Comparison of ENCODE assay signal across 8 cellular contexts in the genomic region with DNA sequence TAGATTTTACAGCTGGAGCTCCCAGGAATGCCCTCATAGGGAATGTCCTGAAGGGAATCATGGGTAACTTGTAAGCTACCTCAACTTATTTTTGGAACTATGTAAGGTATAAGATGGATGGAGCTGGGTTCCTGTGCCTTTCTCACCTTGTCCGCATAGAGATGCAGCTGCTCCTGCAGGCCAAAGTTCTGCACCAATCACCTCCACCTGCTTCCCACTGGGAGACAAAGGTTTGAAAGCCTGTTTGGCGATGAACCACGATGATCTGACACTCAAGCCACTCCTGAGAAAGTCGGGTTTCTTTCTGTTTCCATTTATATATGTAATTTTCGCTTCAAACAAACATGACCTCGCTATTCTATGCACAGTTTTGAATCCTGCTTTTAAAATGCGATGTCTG. TPM values are rescaled to one million over a fixed set of nuclear protein-coding genes. Genes with fewer than 3 reads are reported as not detected.
A peak's percentile ranks its signal among the peaks of the same experiment; 100 is the strongest.
DNase-seq lines count a peak whose midpoint lies in the region; ATAC-seq and TF ChIP-seq lines count a peak whose summit lies in the region.

No MANE protein-coding gene starts in this region.

- intact Hi-C loops in lower lobe of right lung (cut with DNase I): no loop called here
- intact Hi-C loops in aorta (cut with DNase I): no loop called here

- DNase-seq in astrocyte of the spinal cord (ENCODE audit: low read depth, low spot score) (no peak), lower lobe of right lung (no peak), aorta (no peak), HUDEP-2 (lab: John Stamatoyannopoulos, UW; ENCODE audit: unreplicated experiment in 76 of 76) (no peak)
- no peak for DNase-seq in activated CD4-positive, alpha-beta T cell treated with anti-CD3 and anti-CD28 coated beads, Interleukin-2, amount 50 U/mL, for 4 hours
- no peak for DNase-seq in stimulated activated CD4-positive, alpha-beta T cell treated with anti-CD3 and anti-CD28 coated beads, Interleukin-4, amount 100 ng/mL, for 24 hours

- H3K9me3 ChIP-seq in Loucy (ENCODE audit: insufficient read depth, low read depth, low read length) (no peaks in the 10 kb centered on the region), lower lobe of right lung (no peaks in the 10 kb centered on the region), aorta (ENCODE audit: control insufficient read depth, low read length) (no peaks in the 10 kb centered on the region)

- H3K27ac ChIP-seq in lower lobe of right lung (peak overlapping the region; percentile 73), aorta (ENCODE audit: low read depth in 1 of 2, low read length in 2 of 2) (peak overlapping the region; percentile 38 to 78)

- no peaks in the 10 kb centered on the region for H3K36me3 ChIP-seq in Loucy (ENCODE audit: insufficient read depth, low read length)
- no peaks in the 10 kb centered on the region for H3K36me3 ChIP-seq in lower lobe of right lung
- H3K36me3 ChIP-seq in aorta (ENCODE audit: control insufficient read depth in 1 of 2, insufficient read depth in 2 of 2, low read length in 1 of 2): no peaks in the 10 kb centered on the region

- H3K9me2 ChIP-seq in Loucy (replicated peaks; ENCODE audit: low read depth, low read length): no peaks in the 10 kb centered on the region

- TF ChIP-seq CTCF in Loucy (conservative IDR thresholded peaks at IDR 0.05; ENCODE audit: low read length) (no peak), astrocyte of the spinal cord (IDR thresholded peaks at IDR 0.05; ENCODE audit: low read depth, low read length) (no peak), lower lobe of right lung (IDR thresholded peaks at IDR 0.05) (no peak)

- 7 to 10% methylated on average over 7 of the region's 7 CpGs for WGBS in aorta, 2 donors

- in situ Hi-C loops in astrocyte of the spinal cord (cut with HindIII; ENCODE audit: low sequenced_read_pairs): no loop called here

- H3K27me3 ChIP-seq in Loucy (ENCODE audit: insufficient read depth, low read length, poor library complexity, severe bottlenecking) (no peaks in the 10 kb centered on the region), lower lobe of right lung (ENCODE audit: low read depth) (no peaks in the 10 kb centered on the region), aorta (ENCODE audit: control insufficient read depth in 1 of 2, insufficient read depth in 2 of 2, low read length in 1 of 2) (no peaks in the 10 kb centered on the region)

- H3K4me1 ChIP-seq in Loucy (ENCODE audit: insufficient read depth, low read length, poor library complexity, severe bottlenecking) (peaks cover 40% of the 10 kb centered on the region), lower lobe of right lung (peaks cover 15% of the 10 kb centered on the region), aorta (ENCODE audit: control insufficient read depth in 1 of 2, insufficient read depth in 2 of 2, low read length in 2 of 2) (peaks cover 0 to 1% of the 10 kb centered on the region in 2 donors)

- H4K20me1 ChIP-seq in Loucy (ENCODE audit: insufficient read depth, low read length, poor library complexity, severe bottlenecking): peaks cover 14% of the 10 kb centered on the region

- H2AFZ ChIP-seq in Loucy (ENCODE audit: low read length): peak overlapping the region; percentile 94

- peak overlapping the region; percentile 96 for H3K4me2 ChIP-seq in Loucy (ENCODE audit: low read depth, low read length, poor library complexity, severe bottlenecking)

- peaks cover 6% of the 10 kb centered on the region; the same call in 1 of the 2 replicates for H3F3A ChIP-seq in Loucy (ENCODE audit: low read depth)

- H3K79me2 ChIP-seq in Loucy (ENCODE audit: insufficient read depth, low read length): peaks cover 20% of the 10 kb centered on the region; the same call in 1 of the 2 replicates

- ATAC-seq in GM19025 (IDR thresholded peaks at IDR 0.05; ENCODE audit: low read depth, unreplicated experiment) (peak; percentile 2), lower lobe of right lung (no peak), aorta (ENCODE audit: low FRiP score) (no peak)

- H3K4me3 ChIP-seq in Loucy (ENCODE audit: low read length, poor library complexity, severe bottlenecking) (peak overlapping the region; percentile 86), astrocyte of the spinal cord (ENCODE audit: low read depth, low read length) (peak overlapping the region; percentile 74), lower lobe of right lung (peak overlapping the region; percentile 82), aorta (ENCODE audit: low read length in 2 of 2) (peak overlapping the region; percentile 93 to 96)

- peak overlapping the region; percentile 75 for H3K9ac ChIP-seq in Loucy (ENCODE audit: low read depth, low read length, poor library complexity, severe bottlenecking)

RNA-seq across cellular contexts. Expression of a gene that starts 0.6 kb away (rescaled TPM):
- total RNA-seq in lower lobe of right lung: 4.8 TPM
- 1 to 10 TPM; 2.8 to 2.9 TPM for total RNA-seq in aorta
- polyA plus RNA-seq in aorta: 1 to 10 TPM; 1.1 to 1.4 TPM

RNA-seq across cellular contexts. Expression of a gene that starts 38.9 kb away (rescaled TPM):
- total RNA-seq in lower lobe of right lung (14.9 TPM), aorta (10 to 100 TPM; 17.2 to 25.4 TPM)
- 1 to 10 TPM in 1 of 2 donors, under 1 TPM in 1; 0.38 to 7.2 TPM for polyA plus RNA-seq in aorta

RNA-seq across cellular contexts. Expression of a gene that starts 39.9 kb away (rescaled TPM):
- total RNA-seq in lower lobe of right lung (46.1 TPM), aorta (10 to 100 TPM; 33.8 to 63.8 TPM)
- 10 to 100 TPM; 14.0 to 20.9 TPM for polyA plus RNA-seq in aorta
